15 cellular contexts compared by ENCODE assay signal in the genomic region with DNA sequence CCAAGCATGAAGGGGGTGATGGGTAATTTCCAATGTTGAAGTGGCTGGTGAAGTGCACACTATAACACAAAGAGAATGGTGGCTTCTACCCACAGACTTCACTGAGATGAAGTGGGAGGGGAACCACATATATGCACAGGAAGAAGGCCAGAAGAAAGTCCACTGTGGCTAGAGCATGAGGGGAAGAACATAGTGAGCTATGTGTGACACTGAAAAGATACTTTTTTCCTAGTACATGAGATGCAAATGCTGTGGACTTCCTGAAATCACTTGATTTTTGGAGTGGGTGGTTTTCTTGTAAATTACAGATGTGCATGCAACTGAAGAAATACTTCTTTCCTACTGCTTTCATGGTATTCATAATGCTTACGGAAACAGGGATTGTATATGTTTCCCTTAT.
DNase-seq lines count a peak whose midpoint lies in the region; ATAC-seq and FAIRE-seq lines count a peak whose summit lies in the region.
"Had no signal": no experiment of that assay in that cellular context is flagged by ENCODE, and none has a peak within 500 bp of the region (broad histone marks: within the 10 kb centered on the region; RNA-seq: fewer than 3 reads in every experiment).

No MANE protein-coding gene starts in this region.

- no peaks in the 10 kb centered on the region for H4K20me1 ChIP-seq in GM23248 (ENCODE audit: insufficient read depth)

- H2AFZ ChIP-seq in GM23248, result no peak overlapping the region

- H3K27me3 ChIP-seq in GM23248 (replicated peaks; ENCODE audit: insufficient read depth), result peaks cover 13% of the 10 kb centered on the region
- H3K27me3 ChIP-seq: cardiac muscle cell, heart right ventricle had no signal

- in situ Hi-C loops in GM23248 (cut with MboI), result no loop called here

- H3K4me3 Mint-ChIP-seq in activated CD4-positive, alpha-beta T cell treated with anti-CD3 and anti-CD28 coated beads, Interleukin-2, amount 10 ng/mL, durations not matched to agents 24 days and 14 days, result no peak overlapping the region
- H3K4me3 Mint-ChIP-seq: CD4-positive, alpha-beta memory T cell; nephron progenitor cell had no signal

- no peaks in the 10 kb centered on the region for H3F3A ChIP-seq in GM23248 (ENCODE audit: insufficient read depth)

- no peak overlapping the region for H3K4me2 ChIP-seq in GM23248 (ENCODE audit: unreplicated experiment)

- H3K4me1 Mint-ChIP-seq in activated CD4-positive, alpha-beta T cell treated with anti-CD3 and anti-CD28 coated beads, Interleukin-2, amount 10 ng/mL, durations not matched to agents 24 days and 14 days, result no peaks in the 10 kb centered on the region
- H3K4me1 Mint-ChIP-seq: CD4-positive, alpha-beta memory T cell had no signal

- 80 to 81% methylated on average over 1 of the region's 1 CpG for WGBS in GM23248 (ENCODE audit: low coverage in 1 of 2, low lambda C conversion rate in 2 of 2, missing lambda C conversion rate in 2 of 2), 2 experiments

- no peaks in the 10 kb centered on the region for H3K9me3 Mint-ChIP-seq in activated CD4-positive, alpha-beta T cell treated with anti-CD3 and anti-CD28 coated beads, Interleukin-2, amount 10 ng/mL, durations not matched to agents 24 days and 14 days
- H3K9me3 Mint-ChIP-seq: nephron progenitor cell had no signal

- H3K27ac Mint-ChIP-seq in activated CD4-positive, alpha-beta T cell treated with anti-CD3 and anti-CD28 coated beads, Interleukin-2, amount 10 ng/mL, durations not matched to agents 24 days and 14 days, result no peak overlapping the region
- H3K27ac Mint-ChIP-seq: CD4-positive, alpha-beta memory T cell; nephron progenitor cell had no signal

- no peak overlapping the region for H3K4me3 ChIP-seq in GM23248
- H3K4me3 ChIP-seq: cardiac muscle cell, heart right ventricle had no signal

- H3K9me3 ChIP-seq in GM23248 (ENCODE audit: low read depth), result no peaks in the 10 kb centered on the region
- H3K9me3 ChIP-seq: heart right ventricle had no signal

- H3K36me3 Mint-ChIP-seq in activated CD4-positive, alpha-beta T cell treated with anti-CD3 and anti-CD28 coated beads, Interleukin-2, amount 10 ng/mL, durations not matched to agents 24 days and 14 days (ENCODE audit: low read depth), result no peaks in the 10 kb centered on the region
- H3K36me3 Mint-ChIP-seq: CD4-positive, alpha-beta memory T cell had no signal

- no peaks in the 10 kb centered on the region for H3K79me2 ChIP-seq in GM23248 (ENCODE audit: insufficient read depth)

- H3K27me3 Mint-ChIP-seq in activated CD4-positive, alpha-beta T cell treated with anti-CD3 and anti-CD28 coated beads, Interleukin-2, amount 10 ng/mL, durations not matched to agents 24 days and 14 days, result no peaks in the 10 kb centered on the region

- no peak for DNase-seq in GM18507 (ENCODE audit: extremely low spot score, insufficient read length, low read depth)
- no peak for DNase-seq in posterior vena cava (ENCODE audit: low spot score)
- no peak for DNase-seq in activated CD4-positive, alpha-beta T cell treated with anti-CD3 and anti-CD28 coated beads, Interleukin-2, amount 10 ng/mL, durations not matched to agents 24 days and 14 days
- DNase-seq in GM23248, result no peak
- DNase-seq in GM19238 (ENCODE audit: insufficient read length, low spot score), result no peak
- DNase-seq: CD4-positive, alpha-beta memory T cell; heart right ventricle; NCI-H187; nephron progenitor cell; stimulated activated CD4-positive, alpha-beta T cell treated with anti-CD3 and anti-CD28 coated beads, Interleukin-15, amount 100 ng/mL, for 24 hours had no signal

- H3K36me3 ChIP-seq in GM23248 (ENCODE audit: low read depth), result no peaks in the 10 kb centered on the region
- H3K36me3 ChIP-seq: cardiac muscle cell, heart right ventricle had no signal

- FAIRE-seq in GM18507 (lab: Jason Lieb, UNC), result peak; percentile 53
- FAIRE-seq: keratinocyte had no signal

- H3K4me1 ChIP-seq in GM23248 (ENCODE audit: insufficient read depth), result no peaks in the 10 kb centered on the region
- H3K4me1 ChIP-seq: heart right ventricle had no signal

- no peak overlapping the region for H3K9ac ChIP-seq in GM23248

- intact Hi-C loops in posterior vena cava (cut with DNase I), result no loop called here
- intact Hi-C loops in activated CD4-positive, alpha-beta T cell treated with anti-CD3 and anti-CD28 coated beads, Interleukin-2, amount 10 ng/mL, durations not matched to agents 24 days and 14 days (cut with micrococcal nuclease), result no loop called here

- H3K9me2 ChIP-seq in GM23248 (ENCODE audit: insufficient read depth), result no peaks in the 10 kb centered on the region

- no peak overlapping the region for H3K27ac ChIP-seq in GM23248
- H3K27ac ChIP-seq: cardiac muscle cell, heart right ventricle had no signal

- peak; percentile 75 for ATAC-seq in GM19395 (IDR thresholded peaks at IDR 0.05; ENCODE audit: unreplicated experiment)
- peak; percentile 79 for ATAC-seq in HG02623 (IDR thresholded peaks at IDR 0.05; ENCODE audit: unreplicated experiment)
- ATAC-seq in HG03378 (IDR thresholded peaks at IDR 0.05; ENCODE audit: unreplicated experiment), result peak; percentile 70
- ATAC-seq: heart right ventricle had no signal
